Comparison of ENCODE assay signal across 22 cellular contexts in genomic region chr18:22475426-22476100, GRCh38. TPM values are rescaled to one million over a fixed set of nuclear protein-coding genes. Genes with fewer than 3 reads are reported as not detected.
DNase-seq lines count a peak whose midpoint lies in the region; ATAC-seq, FAIRE-seq and TF ChIP-seq lines count a peak whose summit lies in the region.
"Had no signal": no experiment of that assay in that cellular context is flagged by ENCODE, and none has a peak within 500 bp of the region (broad histone marks: within the 10 kb centered on the region; RNA-seq: fewer than 3 reads in every experiment).

No MANE protein-coding gene starts in this region.

- peaks cover 8% of the 10 kb centered on the region for H3K9me3 Mint-ChIP-seq in activated CD4-positive, alpha-beta T cell treated with anti-CD3 and anti-CD28 coated beads, Interleukin-2, amount 10 ng/mL, durations not matched to agents 24 days and 14 days
- H3K9me3 Mint-ChIP-seq in activated CD4-positive, alpha-beta T cell treated with anti-CD3 and anti-CD28 coated beads for 36 hours (ENCODE audit: low read depth), result peaks cover 2% of the 10 kb centered on the region
- H3K9me3 Mint-ChIP-seq: CD8-positive, alpha-beta memory T cell; H9 had no signal

- H3K9me3 ChIP-seq in K562 (replicated peaks; ENCODE audit: control insufficient read depth, insufficient read depth, low read depth, low read length), result no peaks in the 10 kb centered on the region
- H3K9me3 ChIP-seq: BE2C, Caco-2 had no signal

- H3K27me3 Mint-ChIP-seq in activated CD4-positive, alpha-beta T cell treated with anti-CD3 and anti-CD28 coated beads, Interleukin-2, amount 10 ng/mL, durations not matched to agents 24 days and 14 days, result no peaks in the 10 kb centered on the region
- no peaks in the 10 kb centered on the region for H3K27me3 Mint-ChIP-seq in activated CD4-positive, alpha-beta T cell treated with anti-CD3 and anti-CD28 coated beads for 36 hours
- H3K27me3 Mint-ChIP-seq: CD4-positive, CD25-positive, alpha-beta regulatory T cell had no signal

- H3K4me1 ChIP-seq in K562 (replicated peaks in 1 of 2; ENCODE audit: control insufficient read depth in 2 of 2, insufficient read depth in 2 of 2, low read length in 2 of 2), result peaks cover 0 to 15% of the 10 kb centered on the region in 2 experiments; a peak in 3 of 5 replicates

- POLR2A ChIA-PET in activated CD4-positive, alpha-beta T cell treated with anti-CD3 and anti-CD28 coated beads for 36 hours (lab: Charles Lee), result no interaction called here
- POLR2A ChIA-PET in K562 (lab: Yijun Ruan, JAX) (no interaction called here), HEK293T (lab: Yijun Ruan, JAX) (interaction anchor here (1.4 kb wide), 1 partner anchor 86 kb away, joined by 3 read pairs; no protein-coding TSS in a partner anchor)

- no peak for TF ChIP-seq RAD21 in K562 (CRISPR knock-in tag; conservative IDR thresholded peaks at IDR 0.05 in 1 of 2, IDR thresholded peaks at IDR 0.05 in 1 of 2)

- no peaks in the 10 kb centered on the region for H3K36me3 Mint-ChIP-seq in activated CD4-positive, alpha-beta T cell treated with anti-CD3 and anti-CD28 coated beads, Interleukin-2, amount 10 ng/mL, durations not matched to agents 24 days and 14 days (ENCODE audit: low read depth)
- no peaks in the 10 kb centered on the region for H3K36me3 Mint-ChIP-seq in activated CD4-positive, alpha-beta T cell treated with anti-CD3 and anti-CD28 coated beads for 36 hours (ENCODE audit: low read depth)
- H3K36me3 Mint-ChIP-seq: CD4-positive, CD25-positive, alpha-beta regulatory T cell had no signal

- CTCF ChIA-PET in activated CD4-positive, alpha-beta T cell treated with anti-CD3 and anti-CD28 coated beads for 36 hours (lab: Charles Lee), result no interaction called here
- CTCF ChIA-PET in K562 (lab: Yijun Ruan, JAX; ENCODE audit: low intra/inter-chr PET ratio), result no interaction called here
- CTCF ChIA-PET in HEK293T (lab: Yijun Ruan, JAX), result no interaction called here

- H3K27me3 ChIP-seq in K562 (ENCODE audit: control insufficient read depth in 2 of 2, insufficient read depth in 2 of 2, low read length in 2 of 2), result peaks cover 3 to 22% of the 10 kb centered on the region in 2 experiments; a peak in 2 of 5 replicates
- H3K27me3 ChIP-seq: BE2C had no signal

- no peaks in the 10 kb centered on the region for H3K79me2 ChIP-seq in K562 (ENCODE audit: control insufficient read depth, insufficient read depth, low read length)

- H4K20me1 ChIP-seq in K562 (replicated peaks; ENCODE audit: control insufficient read depth, insufficient read depth, low read length), result no peaks in the 10 kb centered on the region

- TF ChIP-seq CTCF in K562 (IDR thresholded peaks at IDR 0.05 in 2 of 3, conservative IDR thresholded peaks at IDR 0.05 in 1 of 3; ENCODE audit: insufficient read depth in 2 of 3, low read depth in 1 of 3, low read length in 3 of 3), result no peak

- WGBS in K562 (ENCODE audit: insufficient coverage, low coverage, missing lambda C conversion rate), result 32% methylated on average over 7 of the region's 7 CpGs

- H3K4me1 Mint-ChIP-seq in activated CD4-positive, alpha-beta T cell treated with anti-CD3 and anti-CD28 coated beads, Interleukin-2, amount 10 ng/mL, durations not matched to agents 24 days and 14 days, result no peaks in the 10 kb centered on the region
- H3K4me1 Mint-ChIP-seq in activated CD4-positive, alpha-beta T cell treated with anti-CD3 and anti-CD28 coated beads for 36 hours, result no peaks in the 10 kb centered on the region
- H3K4me1 Mint-ChIP-seq: CD4-positive, CD25-positive, alpha-beta regulatory T cell; CD8-positive, alpha-beta memory T cell had no signal

- no peak overlapping the region for H3K27ac ChIP-seq in K562 (ENCODE audit: extremely low read depth, low read depth, low read length)

- peak; percentile 15 for DNase-seq in activated CD4-positive, alpha-beta T cell treated with anti-CD3 and anti-CD28 coated beads, Interleukin-2, amount 10 ng/mL, durations not matched to agents 24 days and 14 days
- DNase-seq in activated CD4-positive, alpha-beta T cell treated with anti-CD3 and anti-CD28 coated beads for 36 hours, result no peak
- DNase-seq in NCI-H1105 (lab: John Stamatoyannopoulos, UW) (peak; percentile 4), K562 (ENCODE audit: extremely low read depth in 1 of 4, low spot score in 3 of 4) (no peak), KG1 (lab: John Stamatoyannopoulos, UW) (no peak), COLO668 (lab: John Stamatoyannopoulos, UW; ENCODE audit: unreplicated experiment) (no peak), HEK293T (ENCODE audit: extremely low spot score) (no peak)
- DNase-seq: ACHN; BE2C; C1 segment of cervical spinal cord; Caco-2; CD4-positive, CD25-positive, alpha-beta regulatory T cell; CD8-positive, alpha-beta memory T cell; H9; IMR-90 had no signal

- H3K27ac Mint-ChIP-seq in activated CD4-positive, alpha-beta T cell treated with anti-CD3 and anti-CD28 coated beads, Interleukin-2, amount 10 ng/mL, durations not matched to agents 24 days and 14 days, result no peak overlapping the region
- no peak overlapping the region for H3K27ac Mint-ChIP-seq in activated CD4-positive, alpha-beta T cell treated with anti-CD3 and anti-CD28 coated beads for 36 hours
- H3K27ac Mint-ChIP-seq: CD4-positive, CD25-positive, alpha-beta regulatory T cell; CD8-positive, alpha-beta memory T cell; H9 had no signal

- TF ChIP-seq EP300 in K562 (IDR thresholded peaks at IDR 0.05; ENCODE audit: low read length), result no peak

- no peak overlapping the region for H3K4me2 ChIP-seq in K562 (ENCODE audit: insufficient read depth, low read length)

- intact Hi-C loops in activated CD4-positive, alpha-beta T cell treated with anti-CD3 and anti-CD28 coated beads, Interleukin-2, amount 10 ng/mL, durations not matched to agents 24 days and 14 days (cut with micrococcal nuclease), result no loop called here
- intact Hi-C loops in activated CD4-positive, alpha-beta T cell treated with anti-CD3 and anti-CD28 coated beads for 36 hours (cut with DNase I, micrococcal nuclease), result no loop called here
- intact Hi-C loops in K562 (cut with micrococcal nuclease), result no loop called here

- ATAC-seq in activated CD4-positive, alpha-beta T cell treated with anti-CD3 and anti-CD28 coated beads for 36 hours, result no peak
- no peak for ATAC-seq in K562

- in situ Hi-C loops in K562 (cut with MboI), result no loop called here

- peak overlapping the region; percentile 38; the same call in 1 of the 2 replicates for H2AFZ ChIP-seq in K562 (ENCODE audit: low read depth, low read length)

- TF ChIP-seq POLR2A in K562 (conservative IDR thresholded peaks at IDR 0.05), result no peak

- H3K9me1 ChIP-seq in K562 (ENCODE audit: control insufficient read depth, insufficient read depth, low read length), result no peaks in the 10 kb centered on the region

- no peak overlapping the region for H3K4me3 Mint-ChIP-seq in activated CD4-positive, alpha-beta T cell treated with anti-CD3 and anti-CD28 coated beads, Interleukin-2, amount 10 ng/mL, durations not matched to agents 24 days and 14 days
- H3K4me3 Mint-ChIP-seq in activated CD4-positive, alpha-beta T cell treated with anti-CD3 and anti-CD28 coated beads for 36 hours, result no peak overlapping the region
- H3K4me3 Mint-ChIP-seq: CD4-positive, CD25-positive, alpha-beta regulatory T cell; CD8-positive, alpha-beta memory T cell; H9 had no signal

- H3K9ac ChIP-seq in K562 (ENCODE audit: insufficient read depth in 1 of 2, low read depth in 2 of 2, low read length in 2 of 2), result no peak overlapping the region

- no TSS peak for BruUV-seq in K562 (replicated peaks; lab: Mats Ljungman, UMichigan)

- no peaks in the 10 kb centered on the region for H3K36me3 ChIP-seq in K562 (ENCODE audit: control insufficient read depth, insufficient read depth, low read length)
- H3K36me3 ChIP-seq: BE2C had no signal

- no peak overlapping the region for H3K4me3 ChIP-seq in K562

- no peak for FAIRE-seq in K562 (lab: Jason Lieb, UNC)
- FAIRE-seq: A204.1, D721Med, G401.6, GM12891, GM19239, H1 had no signal

TF ChIP-seq in K562, 482 proteins besides CTCF, POLR2A, EP300 and RAD21:
- TF ChIP-seq NFIX (CRISPR knock-in tag; IDR thresholded peaks at IDR 0.05; ENCODE audit: low read depth), result peak; percentile 84
- peak; percentile 95 for TF ChIP-seq NFIC (IDR thresholded peaks at IDR 0.05)
- TF ChIP-seq RBM22 (IDR thresholded peaks at IDR 0.05; ENCODE audit: low read depth, low read length, poor library complexity, severe bottlenecking), result no peak
TF ChIP-seq in K562: peak in this region for 2.

TF ChIP-seq in HEK293T, 16 proteins besides CTCF, POLR2A, EP300 and RAD21:
- no peak for TF ChIP-seq ZNF384 (IDR thresholded peaks at IDR 0.05)
- no peak for TF ChIP-seq SP1 (IDR thresholded peaks at IDR 0.05)
- no peak for TF ChIP-seq ARNT (IDR thresholded peaks at IDR 0.05)
- no peak for TF ChIP-seq BHLHE40 (IDR thresholded peaks at IDR 0.05; ENCODE audit: borderline replicate concordance)
- TF ChIP-seq TARDBP (IDR thresholded peaks at IDR 0.05), result no peak

RNA-seq across cellular contexts. Expression of gene CTAGE1, which starts 57.8 kb away (rescaled TPM):
- total RNA-seq in activated CD4-positive, alpha-beta T cell treated with anti-CD3 and anti-CD28 coated beads, Interleukin-2, amount 10 ng/mL, durations not matched to agents 24 days and 14 days, result not detected in 2 replicates
- not detected for total RNA-seq in activated CD4-positive, alpha-beta T cell treated with anti-CD3 and anti-CD28 coated beads for 36 hours
- total RNA-seq in K562 (2011; cell fraction: chromatin; rRNA removed; ENCODE audit: low replicate concordance), result not detected in 2 replicates
- not detected in 2 replicates for total RNA-seq in K562 (2011; cell fraction: nucleolus; rRNA removed)
- total RNA-seq in K562 (2011; cell fraction: nucleoplasm; rRNA removed), result not detected in 2 replicates
- total RNA-seq in K562 (2014; rRNA removed) (not detected in 2 replicates), K562 (2014; rRNA removed; fragmentation: Illumina TruSeq; extraction: Trizol) (not detected in 2 replicates), K562 (2015; rRNA removed; fragmentation: Illumina TruSeq; extraction: Trizol) (not detected in 2 replicates), K562 (2021) (not detected in 2 replicates)
- polyA plus RNA-seq in K562 (2011; rRNA removed) (not detected in 2 replicates), K562 (2014; fragmentation: Illumina TruSeq; extraction: Trizol) (not detected in 2 replicates), K562 (2014; fragmentation: Nextera tagmentation; extraction: Ambion mirVana) (not detected), K562 (2014; rRNA removed) (not detected in 2 replicates)
- not detected in 2 replicates for polyA plus RNA-seq in K562 (2011; cell fraction: cytosol; rRNA removed)
- not detected in 2 replicates for polyA plus RNA-seq in K562 (2011; cell fraction: nucleus; rRNA removed)
- not detected in 2 replicates for polyA plus RNA-seq in K562 (2012)
- polyA minus RNA-seq in K562 (2011; rRNA and poly(A)+ RNA removed), result not detected in 2 replicates
- polyA minus RNA-seq in K562 (2011; cell fraction: cytosol; rRNA and poly(A)+ RNA removed), result not detected in 2 replicates
- polyA minus RNA-seq in K562 (2011; cell fraction: nucleus; rRNA and poly(A)+ RNA removed), result not detected in 2 replicates
- total RNA-seq: Caco-2; CD4-positive, CD25-positive, alpha-beta regulatory T cell; CD8-positive, alpha-beta memory T cell; H1; H9; HT1080; IMR-90 had no signal
- polyA plus RNA-seq: CD4-positive, CD25-positive, alpha-beta regulatory T cell; CD8-positive, alpha-beta memory T cell; H1 had no signal

Comparison
In these comparisons a context has a peak if more than half of its experiments do, and no peak if none do; other contexts are left out.
1. DNase-seq: peak in activated CD4-positive, alpha-beta T cell treated with anti-CD3 and anti-CD28 coated beads, Interleukin-2, amount 10 ng/mL, durations not matched to agents 24 days and 14 days (single experiment) and NCI-H1105 (single experiment); none in activated CD4-positive, alpha-beta T cell treated with anti-CD3 and anti-CD28 coated beads for 36 hours (single experiment), K562 (0 of 4), KG1 (single experiment), COLO668 (single experiment) and HEK293T (single experiment).